In the genomic region with DNA sequence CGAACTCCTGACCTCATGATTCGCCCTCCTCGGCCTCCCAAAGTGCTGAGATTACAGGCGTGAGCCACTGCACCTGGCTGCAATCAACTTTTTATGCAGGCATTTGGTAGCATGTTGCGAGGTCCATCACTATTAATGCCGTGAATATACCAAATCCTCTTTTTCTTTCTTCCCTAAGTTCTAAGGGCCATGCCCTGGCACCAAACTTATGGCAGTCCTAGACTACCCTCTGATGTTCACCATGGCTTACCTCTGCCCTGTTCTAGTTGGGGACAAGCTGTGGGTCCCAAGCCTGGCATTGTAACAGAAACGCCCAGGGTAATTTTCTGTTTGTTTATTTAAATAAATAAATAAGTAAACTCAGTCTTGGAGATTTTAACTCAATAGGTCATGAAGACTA, we compare ENCODE assay signal across 1 cellular context.
TF ChIP-seq lines count a peak whose summit lies in the region.

No MANE protein-coding gene starts in this region.

TF ChIP-seq in GM23338, 12 proteins besides CTCF, POLR2A, EP300 and RAD21:
- TF ChIP-seq, protein P1, sequence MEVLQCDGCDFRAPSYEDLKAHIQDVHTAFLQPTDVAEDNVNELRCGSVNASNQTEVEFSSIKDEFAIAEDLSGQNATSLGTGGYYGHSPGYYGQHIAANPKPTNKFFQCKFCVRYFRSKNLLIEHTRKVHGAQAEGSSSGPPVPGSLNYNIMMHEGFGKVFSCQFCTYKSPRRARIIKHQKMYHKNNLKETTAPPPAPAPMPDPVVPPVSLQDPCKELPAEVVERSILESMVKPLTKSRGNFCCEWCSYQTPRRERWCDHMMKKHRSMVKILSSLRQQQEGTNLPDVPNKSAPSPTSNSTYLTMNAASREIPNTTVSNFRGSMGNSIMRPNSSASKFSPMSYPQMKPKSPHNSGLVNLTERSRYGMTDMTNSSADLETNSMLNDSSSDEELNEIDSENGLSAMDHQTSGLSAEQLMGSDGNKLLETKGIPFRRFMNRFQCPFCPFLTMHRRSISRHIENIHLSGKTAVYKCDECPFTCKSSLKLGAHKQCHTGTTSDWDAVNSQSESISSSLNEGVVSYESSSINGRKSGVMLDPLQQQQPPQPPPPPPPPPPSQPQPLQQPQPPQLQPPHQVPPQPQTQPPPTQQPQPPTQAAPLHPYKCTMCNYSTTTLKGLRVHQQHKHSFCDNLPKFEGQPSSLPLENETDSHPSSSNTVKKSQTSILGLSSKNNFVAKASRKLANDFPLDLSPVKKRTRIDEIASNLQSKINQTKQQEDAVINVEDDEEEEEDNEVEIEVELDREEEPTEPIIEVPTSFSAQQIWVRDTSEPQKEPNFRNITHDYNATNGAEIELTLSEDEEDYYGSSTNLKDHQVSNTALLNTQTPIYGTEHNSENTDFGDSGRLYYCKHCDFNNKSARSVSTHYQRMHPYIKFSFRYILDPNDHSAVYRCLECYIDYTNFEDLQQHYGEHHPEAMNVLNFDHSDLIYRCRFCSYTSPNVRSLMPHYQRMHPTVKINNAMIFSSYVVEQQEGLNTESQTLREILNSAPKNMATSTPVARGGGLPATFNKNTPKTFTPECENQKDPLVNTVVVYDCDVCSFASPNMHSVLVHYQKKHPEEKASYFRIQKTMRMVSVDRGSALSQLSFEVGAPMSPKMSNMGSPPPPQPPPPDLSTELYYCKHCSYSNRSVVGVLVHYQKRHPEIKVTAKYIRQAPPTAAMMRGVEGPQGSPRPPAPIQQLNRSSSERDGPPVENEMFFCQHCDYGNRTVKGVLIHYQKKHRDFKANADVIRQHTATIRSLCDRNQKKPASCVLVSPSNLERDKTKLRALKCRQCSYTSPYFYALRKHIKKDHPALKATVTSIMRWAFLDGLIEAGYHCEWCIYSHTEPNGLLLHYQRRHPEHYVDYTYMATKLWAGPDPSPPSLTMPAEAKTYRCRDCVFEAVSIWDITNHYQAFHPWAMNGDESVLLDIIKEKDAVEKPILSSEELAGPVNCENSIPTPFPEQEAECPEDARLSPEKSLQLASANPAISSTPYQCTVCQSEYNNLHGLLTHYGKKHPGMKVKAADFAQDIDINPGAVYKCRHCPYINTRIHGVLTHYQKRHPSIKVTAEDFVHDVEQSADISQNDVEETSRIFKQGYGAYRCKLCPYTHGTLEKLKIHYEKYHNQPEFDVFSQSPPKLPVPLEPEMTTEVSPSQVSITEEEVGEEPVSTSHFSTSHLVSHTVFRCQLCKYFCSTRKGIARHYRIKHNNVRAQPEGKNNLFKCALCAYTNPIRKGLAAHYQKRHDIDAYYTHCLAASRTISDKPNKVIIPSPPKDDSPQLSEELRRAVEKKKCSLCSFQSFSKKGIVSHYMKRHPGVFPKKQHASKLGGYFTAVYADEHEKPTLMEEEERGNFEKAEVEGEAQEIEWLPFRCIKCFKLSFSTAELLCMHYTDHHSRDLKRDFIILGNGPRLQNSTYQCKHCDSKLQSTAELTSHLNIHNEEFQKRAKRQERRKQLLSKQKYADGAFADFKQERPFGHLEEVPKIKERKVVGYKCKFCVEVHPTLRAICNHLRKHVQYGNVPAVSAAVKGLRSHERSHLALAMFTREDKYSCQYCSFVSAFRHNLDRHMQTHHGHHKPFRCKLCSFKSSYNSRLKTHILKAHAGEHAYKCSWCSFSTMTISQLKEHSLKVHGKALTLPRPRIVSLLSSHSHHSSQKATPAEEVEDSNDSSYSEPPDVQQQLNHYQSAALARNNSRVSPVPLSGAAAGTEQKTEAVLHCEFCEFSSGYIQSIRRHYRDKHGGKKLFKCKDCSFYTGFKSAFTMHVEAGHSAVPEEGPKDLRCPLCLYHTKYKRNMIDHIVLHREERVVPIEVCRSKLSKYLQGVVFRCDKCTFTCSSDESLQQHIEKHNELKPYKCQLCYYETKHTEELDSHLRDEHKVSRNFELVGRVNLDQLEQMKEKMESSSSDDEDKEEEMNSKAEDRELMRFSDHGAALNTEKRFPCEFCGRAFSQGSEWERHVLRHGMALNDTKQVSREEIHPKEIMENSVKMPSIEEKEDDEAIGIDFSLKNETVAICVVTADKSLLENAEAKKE (CRISPR knock-in tag; IDR thresholded peaks at IDR 0.05), result no peak
- TF ChIP-seq STAT1 (IDR thresholded peaks at IDR 0.05; ENCODE audit: unreplicated experiment) (no peak), NANOG (IDR thresholded peaks at IDR 0.05; ENCODE audit: borderline replicate concordance) (no peak), POLR2AphosphoS5 (IDR thresholded peaks at IDR 0.05; ENCODE audit: low read depth) (no peak), EZH2phosphoT487 (IDR thresholded peaks at IDR 0.05; ENCODE audit: unreplicated experiment) (no peak), EZH2 (IDR thresholded peaks at IDR 0.05; ENCODE audit: low read depth, unreplicated experiment) (no peak), CREB1 (CRISPR knock-in tag; IDR thresholded peaks at IDR 0.05; ENCODE audit: low read depth) (no peak), JUNB (IDR thresholded peaks at IDR 0.05; ENCODE audit: unreplicated experiment) (no peak), ZNF331 (CRISPR knock-in tag; IDR thresholded peaks at IDR 0.05; ENCODE audit: low read depth) (no peak), ZNF114 (CRISPR knock-in tag; IDR thresholded peaks at IDR 0.05) (no peak)
- TF ChIP-seq, protein P2, sequence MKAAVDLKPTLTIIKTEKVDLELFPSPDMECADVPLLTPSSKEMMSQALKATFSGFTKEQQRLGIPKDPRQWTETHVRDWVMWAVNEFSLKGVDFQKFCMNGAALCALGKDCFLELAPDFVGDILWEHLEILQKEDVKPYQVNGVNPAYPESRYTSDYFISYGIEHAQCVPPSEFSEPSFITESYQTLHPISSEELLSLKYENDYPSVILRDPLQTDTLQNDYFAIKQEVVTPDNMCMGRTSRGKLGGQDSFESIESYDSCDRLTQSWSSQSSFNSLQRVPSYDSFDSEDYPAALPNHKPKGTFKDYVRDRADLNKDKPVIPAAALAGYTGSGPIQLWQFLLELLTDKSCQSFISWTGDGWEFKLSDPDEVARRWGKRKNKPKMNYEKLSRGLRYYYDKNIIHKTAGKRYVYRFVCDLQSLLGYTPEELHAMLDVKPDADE (IDR thresholded peaks at IDR 0.05), result no peak
- TF ChIP-seq, protein P3, sequence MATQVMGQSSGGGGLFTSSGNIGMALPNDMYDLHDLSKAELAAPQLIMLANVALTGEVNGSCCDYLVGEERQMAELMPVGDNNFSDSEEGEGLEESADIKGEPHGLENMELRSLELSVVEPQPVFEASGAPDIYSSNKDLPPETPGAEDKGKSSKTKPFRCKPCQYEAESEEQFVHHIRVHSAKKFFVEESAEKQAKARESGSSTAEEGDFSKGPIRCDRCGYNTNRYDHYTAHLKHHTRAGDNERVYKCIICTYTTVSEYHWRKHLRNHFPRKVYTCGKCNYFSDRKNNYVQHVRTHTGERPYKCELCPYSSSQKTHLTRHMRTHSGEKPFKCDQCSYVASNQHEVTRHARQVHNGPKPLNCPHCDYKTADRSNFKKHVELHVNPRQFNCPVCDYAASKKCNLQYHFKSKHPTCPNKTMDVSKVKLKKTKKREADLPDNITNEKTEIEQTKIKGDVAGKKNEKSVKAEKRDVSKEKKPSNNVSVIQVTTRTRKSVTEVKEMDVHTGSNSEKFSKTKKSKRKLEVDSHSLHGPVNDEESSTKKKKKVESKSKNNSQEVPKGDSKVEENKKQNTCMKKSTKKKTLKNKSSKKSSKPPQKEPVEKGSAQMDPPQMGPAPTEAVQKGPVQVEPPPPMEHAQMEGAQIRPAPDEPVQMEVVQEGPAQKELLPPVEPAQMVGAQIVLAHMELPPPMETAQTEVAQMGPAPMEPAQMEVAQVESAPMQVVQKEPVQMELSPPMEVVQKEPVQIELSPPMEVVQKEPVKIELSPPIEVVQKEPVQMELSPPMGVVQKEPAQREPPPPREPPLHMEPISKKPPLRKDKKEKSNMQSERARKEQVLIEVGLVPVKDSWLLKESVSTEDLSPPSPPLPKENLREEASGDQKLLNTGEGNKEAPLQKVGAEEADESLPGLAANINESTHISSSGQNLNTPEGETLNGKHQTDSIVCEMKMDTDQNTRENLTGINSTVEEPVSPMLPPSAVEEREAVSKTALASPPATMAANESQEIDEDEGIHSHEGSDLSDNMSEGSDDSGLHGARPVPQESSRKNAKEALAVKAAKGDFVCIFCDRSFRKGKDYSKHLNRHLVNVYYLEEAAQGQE (IDR thresholded peaks at IDR 0.05; ENCODE audit: unreplicated experiment), result no peak
